26 cellular contexts compared by ENCODE assay signal in the genomic region with DNA sequence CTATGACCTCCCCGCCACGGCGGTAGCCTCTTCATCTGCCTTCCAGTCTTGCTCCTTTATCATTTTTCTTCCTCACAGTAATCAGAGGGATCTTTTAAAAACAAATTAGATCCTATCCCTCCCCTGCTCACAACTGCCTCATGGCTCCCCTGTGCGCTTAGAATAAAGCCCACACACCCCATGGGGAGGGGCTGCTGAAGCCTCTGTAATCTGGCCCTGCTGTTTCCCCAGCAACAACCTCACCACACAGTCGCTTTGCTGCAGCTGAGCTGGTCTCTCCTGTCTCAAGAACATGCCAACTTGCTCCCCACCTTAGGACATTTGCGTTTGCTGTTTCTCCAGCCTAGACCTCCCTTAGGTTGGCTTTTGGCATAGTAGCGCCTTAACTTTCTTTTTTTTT. TPM values are rescaled to one million over a fixed set of nuclear protein-coding genes. Genes with fewer than 3 reads are reported as not detected.
"Had no signal": no experiment of that assay in that cellular context is flagged by ENCODE, and none has a peak within 500 bp of the region (broad histone marks: within the 10 kb centered on the region; RNA-seq: fewer than 3 reads in every experiment).

No MANE protein-coding gene starts in this region.

- H3K4me3 Mint-ChIP-seq: activated CD4-positive, alpha-beta memory T cell treated with anti-CD3 and anti-CD28 coated beads, Interleukin-2, amount 10 ng/mL, durations not matched to agents 7 days and 5 days; activated naive CD4-positive, alpha-beta T cell treated with anti-CD3 and anti-CD28 coated beads, Interleukin-2, amount 10 ng/mL, durations not matched to agents 7 days and 5 days; immature natural killer cell; natural killer cell treated with Interleukin-12 subunit alpha and Interleukin-12 subunit beta and Interleukin-15 and Interleukin-18, amount 100 ng/mL, for 72 hours had no signal

- H3K36me3 ChIP-seq: colonic mucosa, esophagus squamous epithelium, gastrocnemius medialis, thyroid gland had no signal

- H3K4me1 ChIP-seq: colonic mucosa, esophagus squamous epithelium, gastrocnemius medialis, parathyroid adenoma, thyroid gland had no signal

- H3K27me3 Mint-ChIP-seq: activated CD4-positive, alpha-beta memory T cell treated with anti-CD3 and anti-CD28 coated beads, Interleukin-2, amount 10 ng/mL, durations not matched to agents 7 days and 5 days; activated naive CD4-positive, alpha-beta T cell treated with anti-CD3 and anti-CD28 coated beads, Interleukin-2, amount 10 ng/mL, durations not matched to agents 7 days and 5 days had no signal

- H3K4me1 Mint-ChIP-seq: activated CD4-positive, alpha-beta memory T cell treated with anti-CD3 and anti-CD28 coated beads, Interleukin-2, amount 10 ng/mL, durations not matched to agents 7 days and 5 days; activated naive CD4-positive, alpha-beta T cell treated with anti-CD3 and anti-CD28 coated beads, Interleukin-2, amount 10 ng/mL, durations not matched to agents 7 days and 5 days; immature natural killer cell had no signal

- H3K9me3 Mint-ChIP-seq: activated CD4-positive, alpha-beta memory T cell treated with anti-CD3 and anti-CD28 coated beads, Interleukin-2, amount 10 ng/mL, durations not matched to agents 7 days and 5 days; activated naive CD4-positive, alpha-beta T cell treated with anti-CD3 and anti-CD28 coated beads, Interleukin-2, amount 10 ng/mL, durations not matched to agents 7 days and 5 days; natural killer cell treated with Interleukin-12 subunit alpha and Interleukin-12 subunit beta and Interleukin-15 and Interleukin-18, amount 100 ng/mL, for 72 hours had no signal

- H3K27ac ChIP-seq: colonic mucosa, dorsolateral prefrontal cortex, esophagus squamous epithelium, gastrocnemius medialis, parathyroid adenoma, thyroid gland had no signal

- H3K27me3 ChIP-seq: colonic mucosa, esophagus squamous epithelium, gastrocnemius medialis, thyroid gland had no signal

- ATAC-seq: gastrocnemius medialis; left ventricle myocardium superior; natural killer cell treated with Interleukin-12 subunit alpha and Interleukin-12 subunit beta and Interleukin-15 and Interleukin-18, amount 100 ng/mL, for 72 hours; right cardiac atrium; stimulated activated naive CD8-positive, alpha-beta T cell treated with anti-CD3 and anti-CD28 coated beads, Interleukin-15, Interleukin-2, amounts not matched to agents 100 U/mL and 50 U/mL, for 24 hours had no signal

- H3K27ac Mint-ChIP-seq: activated CD4-positive, alpha-beta memory T cell treated with anti-CD3 and anti-CD28 coated beads, Interleukin-2, amount 10 ng/mL, durations not matched to agents 7 days and 5 days; activated naive CD4-positive, alpha-beta T cell treated with anti-CD3 and anti-CD28 coated beads, Interleukin-2, amount 10 ng/mL, durations not matched to agents 7 days and 5 days; immature natural killer cell; natural killer cell treated with Interleukin-12 subunit alpha and Interleukin-12 subunit beta and Interleukin-15 and Interleukin-18, amount 100 ng/mL, for 72 hours had no signal

- H3K4me3 ChIP-seq: colonic mucosa, dorsolateral prefrontal cortex, esophagus squamous epithelium, gastrocnemius medialis, thyroid gland had no signal

- H3K9me3 ChIP-seq: colonic mucosa, esophagus squamous epithelium, gastrocnemius medialis, thyroid gland had no signal

- DNase-seq: activated CD4-positive, alpha-beta memory T cell treated with anti-CD3 and anti-CD28 coated beads, Interleukin-2, amount 10 ng/mL, durations not matched to agents 7 days and 5 days; activated CD4-positive, alpha-beta T cell treated with anti-CD3 and anti-CD28 coated beads for 48 hours; activated CD4-positive, CD25-positive, alpha-beta regulatory T cell; activated effector memory CD4-positive, alpha-beta T cell treated with anti-CD3 and anti-CD28 coated beads, Interleukin-2, amount 50 U/mL, for 16 hours; activated naive CD4-positive, alpha-beta T cell treated with anti-CD3 and anti-CD28 coated beads, Interleukin-2, amount 10 ng/mL, durations not matched to agents 7 days and 5 days; amygdala; colonic mucosa; dorsolateral prefrontal cortex; esophagus squamous epithelium; gastrocnemius medialis; immature natural killer cell; left ventricle myocardium superior; mammary epithelial cell; nucleus accumbens; right cardiac atrium; stimulated activated CD4-positive, alpha-beta T cell treated with anti-CD3 and anti-CD28 coated beads, Interleukin-4, amount 100 ng/mL, for 24 hours; stimulated activated naive CD8-positive, alpha-beta T cell treated with anti-CD3 and anti-CD28 coated beads, Interleukin-15, Interleukin-2, amounts not matched to agents 100 U/mL and 50 U/mL, for 24 hours; substantia nigra; T1000; thyroid gland had no signal

- H3K36me3 Mint-ChIP-seq: activated naive CD4-positive, alpha-beta T cell treated with anti-CD3 and anti-CD28 coated beads, Interleukin-2, amount 10 ng/mL, durations not matched to agents 7 days and 5 days; immature natural killer cell; natural killer cell treated with Interleukin-12 subunit alpha and Interleukin-12 subunit beta and Interleukin-15 and Interleukin-18, amount 100 ng/mL, for 72 hours had no signal

RNA-seq across cellular contexts. Expression of gene SP8, which starts 41.0 kb away (rescaled TPM):
- total RNA-seq: activated CD4-positive, alpha-beta memory T cell treated with anti-CD3 and anti-CD28 coated beads, Interleukin-2, amount 10 ng/mL, durations not matched to agents 7 days and 5 days; bronchial epithelial cell; esophagus squamous epithelium; gastrocnemius medialis; left ventricle myocardium superior; natural killer cell treated with Interleukin-12 subunit alpha and Interleukin-12 subunit beta and Interleukin-15 and Interleukin-18, amount 100 ng/mL, for 72 hours; pulmonary artery endothelial cell; right cardiac atrium; T-helper 1 cell treated with Interleukin-12 subunit alpha and Interleukin-12 subunit beta and Interleukin-4 antibody, amounts not matched to agents 30 ng/mL and 1 ng/mL, for 36 hours; thyroid gland; ureter had no signal
